In the genomic region with DNA sequence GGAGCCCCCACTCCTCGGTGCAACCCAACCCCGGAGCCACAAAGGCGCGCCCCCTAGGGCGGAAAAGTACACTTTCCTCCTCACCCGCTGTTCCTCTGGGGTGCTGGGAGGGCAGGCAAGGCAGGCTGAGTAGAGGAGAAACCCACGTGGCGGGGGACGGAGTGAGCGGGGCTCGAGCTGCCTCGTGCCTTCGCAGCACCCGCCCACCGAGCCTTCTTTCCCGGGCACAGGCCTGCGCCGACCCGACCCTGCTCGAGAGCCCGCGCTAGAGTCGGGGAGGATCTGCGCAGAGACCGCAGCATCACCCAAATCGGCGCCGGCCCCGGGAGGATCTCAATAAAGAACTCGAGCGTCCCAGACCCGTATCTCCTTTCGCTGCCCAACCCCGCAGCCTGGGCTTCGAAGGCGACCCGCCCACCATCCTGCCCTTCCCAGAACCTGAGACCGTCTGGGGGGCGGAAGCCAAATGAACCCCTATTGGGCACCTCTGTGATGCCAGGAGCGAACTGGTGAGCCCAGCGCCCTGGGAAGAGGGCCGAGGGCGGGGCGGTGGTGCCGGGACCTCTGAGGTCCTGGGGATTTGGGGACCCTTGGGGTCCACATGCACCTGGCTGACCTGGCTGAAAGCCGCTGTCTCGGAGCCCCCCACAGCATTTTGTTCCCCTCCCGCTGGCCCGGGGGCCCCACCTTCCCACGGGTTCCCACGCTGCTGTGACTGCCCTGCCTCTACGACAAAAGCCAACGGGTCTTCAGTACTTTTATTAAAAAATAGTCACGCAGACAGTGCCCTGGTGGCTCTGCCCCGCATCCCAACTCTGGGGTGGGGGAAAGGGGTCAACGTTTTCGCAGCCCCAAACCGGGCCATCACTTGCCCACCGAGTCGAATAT, we compare ENCODE assay signal across 9 cellular contexts. TPM values are rescaled to one million over a fixed set of nuclear protein-coding genes. Genes with fewer than 3 reads are reported as not detected.
A peak's percentile ranks its signal among the peaks of the same experiment; 100 is the strongest.
DNase-seq lines count a peak whose midpoint lies in the region; ATAC-seq lines count a peak whose summit lies in the region.
"Had no signal": no experiment of that assay in that cellular context is flagged by ENCODE, and none has a peak within 500 bp of the region (broad histone marks: within the 10 kb centered on the region; RNA-seq: fewer than 3 reads in every experiment).

No MANE protein-coding gene starts in this region.

- H3K27me3 ChIP-seq in iPS-18a (ENCODE audit: control insufficient read depth, insufficient read depth, low read length) = peaks cover 57% of the 10 kb centered on the region

- no peak overlapping the region for H3K9ac ChIP-seq in iPS-18a (ENCODE audit: low read length)

- peaks cover 6% of the 10 kb centered on the region for H3K4me1 ChIP-seq in iPS-18a (ENCODE audit: control insufficient read depth, low read depth, low read length)

- ATAC-seq in HG02798 (IDR thresholded peaks at IDR 0.05; ENCODE audit: poor library complexity, unreplicated experiment) = no peak

- peak overlapping the region; percentile 26 for H3K4me3 ChIP-seq in iPS-18a (ENCODE audit: low read length)

- no peaks in the 10 kb centered on the region for H3K36me3 ChIP-seq in iPS-18a (ENCODE audit: control insufficient read depth, low read depth, low read length)

- H3K9me3 ChIP-seq in iPS-18a (ENCODE audit: control insufficient read depth, low read depth, low read length) = no peaks in the 10 kb centered on the region

- DNase-seq in NCI-H2227 (lab: John Stamatoyannopoulos, UW; ENCODE audit: unreplicated experiment) = peak; percentile 58
- no peak for DNase-seq in NCI-H2227 treated with DMSO at 0.1 percent for 48 hours (lab: John Stamatoyannopoulos, UW)
- DNase-seq in activated CD8-positive, alpha-beta memory T cell treated with anti-CD3 and anti-CD28 coated beads, Interleukin-2, amount 50 U/mL, for 4 hours = peak; percentile 52
- DNase-seq in stimulated activated CD8-positive, alpha-beta memory T cell treated with anti-CD3 and anti-CD28 coated beads, Interleukin-7, amount 100 ng/mL, for 4 hours (ENCODE audit: low read depth in 2 of 2) = peak; percentile 10 to 36
- no peak for DNase-seq in NCI-H1105 treated with DMSO at 0.1 percent for 48 hours (lab: John Stamatoyannopoulos, UW)
- DNase-seq in occipital lobe (lab: John Stamatoyannopoulos, UW) = no peak
- DNase-seq: trophoblast cell had no signal

- H3K27ac ChIP-seq in iPS-18a (ENCODE audit: low read length) = no peak overlapping the region

RNA-seq across cellular contexts. Expression of a gene that starts 1.3 kb away (rescaled TPM):
- 1.1 TPM for total RNA-seq in occipital lobe

RNA-seq across cellular contexts. Expression of a gene that starts 16.0 kb away (rescaled TPM):
- total RNA-seq in occipital lobe = 36.8 TPM

RNA-seq across cellular contexts. Expression of a gene that starts 24.7 kb away (rescaled TPM):
- total RNA-seq in occipital lobe = not detected

RNA-seq across cellular contexts. Expression of a gene that starts 31.7 kb away (rescaled TPM):
- total RNA-seq in occipital lobe = not detected

RNA-seq across cellular contexts. Expression of a gene that starts 44.1 kb away (rescaled TPM):
- 0.47 TPM for total RNA-seq in occipital lobe

Comparison
In these comparisons a context has a peak if more than half of its experiments do, and no peak if none do; other contexts are left out.
1. DNase-seq: peak in NCI-H2227 (single experiment), activated CD8-positive, alpha-beta memory T cell treated with anti-CD3 and anti-CD28 coated beads, Interleukin-2, amount 50 U/mL, for 4 hours (single experiment) and stimulated activated CD8-positive, alpha-beta memory T cell treated with anti-CD3 and anti-CD28 coated beads, Interleukin-7, amount 100 ng/mL, for 4 hours (2 of 2); none in NCI-H2227 treated with DMSO at 0.1 percent for 48 hours (single experiment), NCI-H1105 treated with DMSO at 0.1 percent for 48 hours (single experiment) and occipital lobe (single experiment).